ENCODE assay signal across 1 cellular context in genomic region chr4:102759835-102760644, GRCh38.
TF ChIP-seq lines count a peak whose summit lies in the region.

No MANE protein-coding gene starts in this region.

TF ChIP-seq in HepG2, 621 proteins besides CTCF, POLR2A, EP300 and RAD21 (continued from another document):
- TF ChIP-seq MTA3 (CRISPR knock-in tag; IDR thresholded peaks at IDR 0.05) = no peak
- TF ChIP-seq ZNF558 (CRISPR knock-in tag; IDR thresholded peaks at IDR 0.05; ENCODE audit: borderline replicate concordance) = peak; percentile 21; the same call in 1 of the 2 replicates
- TF ChIP-seq CEBPG (CRISPR knock-in tag; IDR thresholded peaks at IDR 0.05) = peak; percentile 29; the same call in 1 of the 2 replicates
- no peak for TF ChIP-seq ZNF552 (CRISPR knock-in tag; IDR thresholded peaks at IDR 0.05; ENCODE audit: borderline replicate concordance)
- peak; percentile 93 for TF ChIP-seq ZNF652 (CRISPR knock-in tag; IDR thresholded peaks at IDR 0.05; ENCODE audit: borderline replicate concordance, low read depth)
- 0 out of 2 replicates have a peak, but pooled peaks have one; percentile 11 for TF ChIP-seq RARA (CRISPR knock-in tag; IDR thresholded peaks at IDR 0.05)
- TF ChIP-seq MIER2 (CRISPR knock-in tag; IDR thresholded peaks at IDR 0.05) = no peak
- TF ChIP-seq ZNF674 (CRISPR knock-in tag; IDR thresholded peaks at IDR 0.05; ENCODE audit: low read depth) = no peak
- no peak for TF ChIP-seq IRX3 (CRISPR knock-in tag; IDR thresholded peaks at IDR 0.05; ENCODE audit: borderline replicate concordance, low read depth)
- TF ChIP-seq ZSCAN30 (CRISPR knock-in tag; IDR thresholded peaks at IDR 0.05) = 0 out of 2 replicates have a peak, but pooled peaks have one; percentile 28
- no peak for TF ChIP-seq ZNF563 (CRISPR knock-in tag; IDR thresholded peaks at IDR 0.05)
- TF ChIP-seq ZNF781 (CRISPR knock-in tag; IDR thresholded peaks at IDR 0.05; ENCODE audit: borderline replicate concordance, not compliant biosample characterization) = peak; percentile 17
- TF ChIP-seq TOPORS (CRISPR knock-in tag; IDR thresholded peaks at IDR 0.05) = no peak
- no peak for TF ChIP-seq MED13 (CRISPR knock-in tag; IDR thresholded peaks at IDR 0.05)
- 0 out of 2 replicates have a peak, but pooled peaks have one; percentile 7 for TF ChIP-seq CC2D1A (CRISPR knock-in tag; IDR thresholded peaks at IDR 0.05)
- no peak for TF ChIP-seq ELF4 (CRISPR knock-in tag; IDR thresholded peaks at IDR 0.05; ENCODE audit: borderline replicate concordance)
- TF ChIP-seq HMG20A (CRISPR knock-in tag; IDR thresholded peaks at IDR 0.05; ENCODE audit: borderline replicate concordance) = no peak
- TF ChIP-seq NFE2L2 (IDR thresholded peaks at IDR 0.05; ENCODE audit: low read length) = no peak
- 0 out of 2 replicates have a peak, but pooled peaks have one; percentile 14 for TF ChIP-seq SALL2 (CRISPR knock-in tag; IDR thresholded peaks at IDR 0.05)
- TF ChIP-seq ZNF672 (CRISPR knock-in tag; IDR thresholded peaks at IDR 0.05) = no peak
- TF ChIP-seq, protein P1, sequence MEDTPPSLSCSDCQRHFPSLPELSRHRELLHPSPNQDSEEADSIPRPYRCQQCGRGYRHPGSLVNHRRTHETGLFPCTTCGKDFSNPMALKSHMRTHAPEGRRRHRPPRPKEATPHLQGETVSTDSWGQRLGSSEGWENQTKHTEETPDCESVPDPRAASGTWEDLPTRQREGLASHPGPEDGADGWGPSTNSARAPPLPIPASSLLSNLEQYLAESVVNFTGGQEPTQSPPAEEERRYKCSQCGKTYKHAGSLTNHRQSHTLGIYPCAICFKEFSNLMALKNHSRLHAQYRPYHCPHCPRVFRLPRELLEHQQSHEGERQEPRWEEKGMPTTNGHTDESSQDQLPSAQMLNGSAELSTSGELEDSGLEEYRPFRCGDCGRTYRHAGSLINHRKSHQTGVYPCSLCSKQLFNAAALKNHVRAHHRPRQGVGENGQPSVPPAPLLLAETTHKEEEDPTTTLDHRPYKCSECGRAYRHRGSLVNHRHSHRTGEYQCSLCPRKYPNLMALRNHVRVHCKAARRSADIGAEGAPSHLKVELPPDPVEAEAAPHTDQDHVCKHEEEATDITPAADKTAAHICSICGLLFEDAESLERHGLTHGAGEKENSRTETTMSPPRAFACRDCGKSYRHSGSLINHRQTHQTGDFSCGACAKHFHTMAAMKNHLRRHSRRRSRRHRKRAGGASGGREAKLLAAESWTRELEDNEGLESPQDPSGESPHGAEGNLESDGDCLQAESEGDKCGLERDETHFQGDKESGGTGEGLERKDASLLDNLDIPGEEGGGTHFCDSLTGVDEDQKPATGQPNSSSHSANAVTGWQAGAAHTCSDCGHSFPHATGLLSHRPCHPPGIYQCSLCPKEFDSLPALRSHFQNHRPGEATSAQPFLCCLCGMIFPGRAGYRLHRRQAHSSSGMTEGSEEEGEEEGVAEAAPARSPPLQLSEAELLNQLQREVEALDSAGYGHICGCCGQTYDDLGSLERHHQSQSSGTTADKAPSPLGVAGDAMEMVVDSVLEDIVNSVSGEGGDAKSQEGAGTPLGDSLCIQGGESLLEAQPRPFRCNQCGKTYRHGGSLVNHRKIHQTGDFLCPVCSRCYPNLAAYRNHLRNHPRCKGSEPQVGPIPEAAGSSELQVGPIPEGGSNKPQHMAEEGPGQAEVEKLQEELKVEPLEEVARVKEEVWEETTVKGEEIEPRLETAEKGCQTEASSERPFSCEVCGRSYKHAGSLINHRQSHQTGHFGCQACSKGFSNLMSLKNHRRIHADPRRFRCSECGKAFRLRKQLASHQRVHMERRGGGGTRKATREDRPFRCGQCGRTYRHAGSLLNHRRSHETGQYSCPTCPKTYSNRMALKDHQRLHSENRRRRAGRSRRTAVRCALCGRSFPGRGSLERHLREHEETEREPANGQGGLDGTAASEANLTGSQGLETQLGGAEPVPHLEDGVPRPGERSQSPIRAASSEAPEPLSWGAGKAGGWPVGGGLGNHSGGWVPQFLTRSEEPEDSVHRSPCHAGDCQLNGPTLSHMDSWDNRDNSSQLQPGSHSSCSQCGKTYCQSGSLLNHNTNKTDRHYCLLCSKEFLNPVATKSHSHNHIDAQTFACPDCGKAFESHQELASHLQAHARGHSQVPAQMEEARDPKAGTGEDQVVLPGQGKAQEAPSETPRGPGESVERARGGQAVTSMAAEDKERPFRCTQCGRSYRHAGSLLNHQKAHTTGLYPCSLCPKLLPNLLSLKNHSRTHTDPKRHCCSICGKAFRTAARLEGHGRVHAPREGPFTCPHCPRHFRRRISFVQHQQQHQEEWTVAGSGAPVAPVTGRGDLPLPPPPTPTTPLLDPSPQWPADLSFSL (CRISPR knock-in tag; IDR thresholded peaks at IDR 0.05) = peak; percentile 55
- TF ChIP-seq SNAPC4 (CRISPR knock-in tag; IDR thresholded peaks at IDR 0.05) = no peak
- 0 out of 2 replicates have a peak, but pooled peaks have one; percentile 12 for TF ChIP-seq HBP1 (CRISPR knock-in tag; IDR thresholded peaks at IDR 0.05; ENCODE audit: low read depth)
- TF ChIP-seq CCAR2 (optimal IDR thresholded peaks at IDR 0.05; ENCODE audit: low read depth, low read length) = no peak
- TF ChIP-seq ZNF773 (CRISPR knock-in tag; IDR thresholded peaks at IDR 0.05; ENCODE audit: borderline replicate concordance) = no peak
- TF ChIP-seq ZNF629 (CRISPR knock-in tag; conservative IDR thresholded peaks at IDR 0.05) = no peak
- no peak for TF ChIP-seq ZNF580 (CRISPR knock-in tag; IDR thresholded peaks at IDR 0.05; ENCODE audit: borderline replicate concordance, low read depth)
- no peak for TF ChIP-seq ZFP1 (CRISPR knock-in tag; IDR thresholded peaks at IDR 0.05)
- TF ChIP-seq ZNF230 (CRISPR knock-in tag; IDR thresholded peaks at IDR 0.05) = 0 out of 2 replicates have a peak, but pooled peaks have one; percentile 28
- no peak for TF ChIP-seq ZNF282 (IDR thresholded peaks at IDR 0.05; ENCODE audit: partially characterized antibody)
- no peak for TF ChIP-seq ZNF12 (CRISPR knock-in tag; IDR thresholded peaks at IDR 0.05)
- TF ChIP-seq, protein P2, sequence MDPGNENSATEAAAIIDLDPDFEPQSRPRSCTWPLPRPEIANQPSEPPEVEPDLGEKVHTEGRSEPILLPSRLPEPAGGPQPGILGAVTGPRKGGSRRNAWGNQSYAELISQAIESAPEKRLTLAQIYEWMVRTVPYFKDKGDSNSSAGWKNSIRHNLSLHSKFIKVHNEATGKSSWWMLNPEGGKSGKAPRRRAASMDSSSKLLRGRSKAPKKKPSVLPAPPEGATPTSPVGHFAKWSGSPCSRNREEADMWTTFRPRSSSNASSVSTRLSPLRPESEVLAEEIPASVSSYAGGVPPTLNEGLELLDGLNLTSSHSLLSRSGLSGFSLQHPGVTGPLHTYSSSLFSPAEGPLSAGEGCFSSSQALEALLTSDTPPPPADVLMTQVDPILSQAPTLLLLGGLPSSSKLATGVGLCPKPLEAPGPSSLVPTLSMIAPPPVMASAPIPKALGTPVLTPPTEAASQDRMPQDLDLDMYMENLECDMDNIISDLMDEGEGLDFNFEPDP (CRISPR knock-in tag; conservative IDR thresholded peaks at IDR 0.05) = 0 out of 2 replicates have a peak, but pooled peaks have one; percentile 84
- no peak for TF ChIP-seq ZNF782 (CRISPR knock-in tag; IDR thresholded peaks at IDR 0.05; ENCODE audit: borderline replicate concordance)
- no peak for TF ChIP-seq BHLHE40 (IDR thresholded peaks at IDR 0.05; ENCODE audit: low read length)
- no peak for TF ChIP-seq EHMT2 (IDR thresholded peaks at IDR 0.05; ENCODE audit: borderline replicate concordance, low read depth, low read length)
